Comparison of ENCODE assay signal across 21 cellular contexts in the genomic region with DNA sequence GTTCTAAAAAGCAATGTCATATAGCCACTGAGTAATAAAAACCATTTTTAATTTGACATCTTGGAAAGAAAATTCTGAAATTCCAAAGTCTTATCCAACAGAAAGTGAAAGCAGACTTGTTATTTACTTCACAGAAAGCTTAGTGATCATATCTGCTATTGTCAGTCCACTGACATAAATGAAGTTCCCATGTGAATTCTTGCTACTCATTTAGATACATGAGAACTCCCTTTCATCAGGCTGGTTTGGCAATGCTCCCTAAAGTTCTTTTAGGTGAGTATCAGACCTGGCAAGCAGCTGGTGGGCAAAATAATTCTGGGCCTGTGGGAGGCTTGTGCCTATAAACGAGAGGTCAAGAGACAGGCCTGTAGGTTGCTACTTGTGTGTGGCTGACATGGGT. TPM values are rescaled to one million over a fixed set of nuclear protein-coding genes. Genes with fewer than 3 reads are reported as not detected.
DNase-seq lines count a peak whose midpoint lies in the region; FAIRE-seq lines count a peak whose summit lies in the region.
"Had no signal": no experiment of that assay in that cellular context is flagged by ENCODE, and none has a peak within 500 bp of the region (broad histone marks: within the 10 kb centered on the region; RNA-seq: fewer than 3 reads in every experiment).

No MANE protein-coding gene starts in this region.

- H3K4me1 ChIP-seq in adipocyte (ENCODE audit: control insufficient read depth, insufficient read depth, low read length) (peaks cover 5% of the 10 kb centered on the region), small intestine (ENCODE audit: control insufficient read depth in 2 of 2, insufficient read depth in 1 of 2, low read depth in 1 of 2, low read length in 1 of 2) (no peaks in the 10 kb centered on the region)

- H3K36me3 Mint-ChIP-seq in activated CD4-positive, alpha-beta memory T cell treated with anti-CD3 and anti-CD28 coated beads for 36 hours, result peaks cover 27% of the 10 kb centered on the region
- peaks cover 35% of the 10 kb centered on the region for H3K36me3 Mint-ChIP-seq in activated CD4-positive, alpha-beta memory T cell treated with anti-CD3 and anti-CD28 coated beads, Interleukin-2, amount 10 ng/mL, durations not matched to agents 7 days and 5 days (ENCODE audit: low read depth)

- 63 to 77% (median 75%) methylated on average over 1 of the region's 1 CpG for WGBS in small intestine, 3 donors

- no peak overlapping the region for H3K4me3 ChIP-seq in adipocyte (ENCODE audit: low read length)
- no peak overlapping the region for H3K4me3 ChIP-seq in small intestine (ENCODE audit: low read depth in 1 of 2, low read length in 2 of 2)
- H3K4me3 ChIP-seq: gastroesophageal sphincter, K562 had no signal

- CTCF ChIA-PET in activated CD4-positive, alpha-beta memory T cell treated with anti-CD3 and anti-CD28 coated beads for 36 hours (lab: Charles Lee), result no interaction called here
- CTCF ChIA-PET in activated CD4-positive, alpha-beta memory T cell treated with anti-CD3 and anti-CD28 coated beads, Interleukin-2, amount 10 ng/mL, durations not matched to agents 7 days and 5 days (lab: Charles Lee), result interaction anchor here (1.5 kb wide), 1 partner anchor 36 kb away, joined by 3 read pairs; a partner anchor contains a TSS

- H3K9me3 ChIP-seq in adipocyte (ENCODE audit: control insufficient read depth, low read length) (no peaks in the 10 kb centered on the region), small intestine (ENCODE audit: control insufficient read depth, low read depth) (no peaks in the 10 kb centered on the region)
- H3K9me3 ChIP-seq: gastroesophageal sphincter had no signal

- H3K36me3 ChIP-seq in adipocyte (ENCODE audit: control insufficient read depth, insufficient read depth, low read length, severe bottlenecking), result peaks cover 68% of the 10 kb centered on the region
- peaks cover 0 to 5% of the 10 kb centered on the region in 2 donors for H3K36me3 ChIP-seq in small intestine (ENCODE audit: control insufficient read depth in 2 of 2, insufficient read depth in 2 of 2, low read length in 2 of 2)

- no peak overlapping the region for H3K9ac ChIP-seq in adipocyte (ENCODE audit: low read length)

- H3K27me3 ChIP-seq in adipocyte (replicated peaks; ENCODE audit: control insufficient read depth, insufficient read depth, low read length), result no peaks in the 10 kb centered on the region
- H3K27me3 ChIP-seq in small intestine (ENCODE audit: control insufficient read depth in 2 of 2, insufficient read depth in 2 of 2, low read length in 2 of 2), result no peaks in the 10 kb centered on the region
- H3K27me3 ChIP-seq: gastroesophageal sphincter had no signal

- intact Hi-C loops in activated CD4-positive, alpha-beta memory T cell treated with anti-CD3 and anti-CD28 coated beads for 36 hours (cut with micrococcal nuclease), result no loop called here

- no peak overlapping the region for H3K4me3 Mint-ChIP-seq in activated CD4-positive, alpha-beta memory T cell treated with anti-CD3 and anti-CD28 coated beads for 36 hours
- H3K4me3 Mint-ChIP-seq in activated CD4-positive, alpha-beta memory T cell treated with anti-CD3 and anti-CD28 coated beads, Interleukin-2, amount 10 ng/mL, durations not matched to agents 7 days and 5 days, result no peak overlapping the region
- H3K4me3 Mint-ChIP-seq: activated naive CD4-positive, alpha-beta T cell treated with anti-CD3 and anti-CD28 coated beads, Interleukin-2, amount 10 ng/mL, durations not matched to agents 7 days and 5 days had no signal

- POLR2A ChIA-PET in activated CD4-positive, alpha-beta memory T cell treated with anti-CD3 and anti-CD28 coated beads for 36 hours (lab: Charles Lee), result no interaction called here
- POLR2A ChIA-PET in activated CD4-positive, alpha-beta memory T cell treated with anti-CD3 and anti-CD28 coated beads, Interleukin-2, amount 10 ng/mL, durations not matched to agents 7 days and 5 days (lab: Charles Lee), result no interaction called here

- no peaks in the 10 kb centered on the region for H3K4me1 Mint-ChIP-seq in activated CD4-positive, alpha-beta memory T cell treated with anti-CD3 and anti-CD28 coated beads for 36 hours (ENCODE audit: low read depth)
- H3K4me1 Mint-ChIP-seq in activated CD4-positive, alpha-beta memory T cell treated with anti-CD3 and anti-CD28 coated beads, Interleukin-2, amount 10 ng/mL, durations not matched to agents 7 days and 5 days, result peaks cover 2% of the 10 kb centered on the region

- H3K27ac ChIP-seq in small intestine (ENCODE audit: low read depth in 1 of 2, low read length in 1 of 2), result no peak overlapping the region

- H3K9me3 Mint-ChIP-seq in activated CD4-positive, alpha-beta memory T cell treated with anti-CD3 and anti-CD28 coated beads for 36 hours, result no peaks in the 10 kb centered on the region
- no peaks in the 10 kb centered on the region for H3K9me3 Mint-ChIP-seq in activated CD4-positive, alpha-beta memory T cell treated with anti-CD3 and anti-CD28 coated beads, Interleukin-2, amount 10 ng/mL, durations not matched to agents 7 days and 5 days
- H3K9me3 Mint-ChIP-seq: activated naive CD4-positive, alpha-beta T cell treated with anti-CD3 and anti-CD28 coated beads, Interleukin-2, amount 10 ng/mL, durations not matched to agents 7 days and 5 days had no signal

- no peak for FAIRE-seq in small intestine (lab: Jason Lieb, UNC)
- FAIRE-seq: K562, urothelium cell line had no signal

- H3K27ac Mint-ChIP-seq in activated CD4-positive, alpha-beta memory T cell treated with anti-CD3 and anti-CD28 coated beads for 36 hours, result peak overlapping the region; percentile 14
- H3K27ac Mint-ChIP-seq in activated CD4-positive, alpha-beta memory T cell treated with anti-CD3 and anti-CD28 coated beads, Interleukin-2, amount 10 ng/mL, durations not matched to agents 7 days and 5 days, result no peak overlapping the region
- H3K27ac Mint-ChIP-seq: activated naive CD4-positive, alpha-beta T cell treated with anti-CD3 and anti-CD28 coated beads, Interleukin-2, amount 10 ng/mL, durations not matched to agents 7 days and 5 days had no signal

- H3K27me3 Mint-ChIP-seq in activated CD4-positive, alpha-beta memory T cell treated with anti-CD3 and anti-CD28 coated beads for 36 hours, result no peaks in the 10 kb centered on the region
- no peaks in the 10 kb centered on the region for H3K27me3 Mint-ChIP-seq in activated CD4-positive, alpha-beta memory T cell treated with anti-CD3 and anti-CD28 coated beads, Interleukin-2, amount 10 ng/mL, durations not matched to agents 7 days and 5 days
- H3K27me3 Mint-ChIP-seq: activated naive CD4-positive, alpha-beta T cell treated with anti-CD3 and anti-CD28 coated beads, Interleukin-2, amount 10 ng/mL, durations not matched to agents 7 days and 5 days had no signal

- DNase-seq in activated CD4-positive, alpha-beta memory T cell treated with anti-CD3 and anti-CD28 coated beads for 36 hours, result no peak
- DNase-seq in activated CD4-positive, alpha-beta memory T cell treated with anti-CD3 and anti-CD28 coated beads, Interleukin-2, amount 10 ng/mL, durations not matched to agents 7 days and 5 days, result no peak
- DNase-seq in adipocyte (ENCODE audit: low read depth) (peak; percentile 32), lung microvascular endothelial cell (ENCODE audit: low read depth in 2 of 2) (peak; percentile 26 to 34), small intestine (peak; percentile 11), DMS153 (lab: John Stamatoyannopoulos, UW) (no peak), activated gamma-delta T cell (lab: John Stamatoyannopoulos, UW) (no peak)
- no peak for DNase-seq in stimulated activated naive CD4-positive, alpha-beta T cell (lab: John Stamatoyannopoulos, UW)
- DNase-seq: activated naive CD4-positive, alpha-beta T cell treated with anti-CD3 and anti-CD28 coated beads, Interleukin-2, amount 10 ng/mL, durations not matched to agents 7 days and 5 days; activated T-cell treated with anti-CD3 and anti-CD28 coated beads, Interleukin-2, amount 50 U/mL, for 48 hours; cerebellar nuclear complex; hypothalamus; islet precursor cell; MM.1S; NCI-H146; NCI-H526 treated with DMSO at 0.1 percent for 48 hours; substantia nigra; T-helper 9 cell had no signal

RNA-seq across cellular contexts. Expression of a gene that starts 23.4 kb away (rescaled TPM):
- 100 to 1,000 TPM; 790 to 814 TPM for total RNA-seq in activated CD4-positive, alpha-beta memory T cell treated with anti-CD3 and anti-CD28 coated beads for 36 hours
- total RNA-seq in activated CD4-positive, alpha-beta memory T cell treated with anti-CD3 and anti-CD28 coated beads, Interleukin-2, amount 10 ng/mL, durations not matched to agents 7 days and 5 days, result 100 to 1,000 TPM; 364 to 374 TPM
- total RNA-seq in lung microvascular endothelial cell, result 603 and 811 TPM in 2 replicates
- polyA plus RNA-seq in small intestine, result 100 to 1,000 TPM; 403 to 992 (median 532) TPM

RNA-seq across cellular contexts. Expression of a gene that starts 36.3 kb away (rescaled TPM):
- total RNA-seq in activated CD4-positive, alpha-beta memory T cell treated with anti-CD3 and anti-CD28 coated beads for 36 hours, result 100 to 1,000 TPM; 235 to 238 TPM
- 10 to 100 TPM; 87.9 to 90.8 TPM for total RNA-seq in activated CD4-positive, alpha-beta memory T cell treated with anti-CD3 and anti-CD28 coated beads, Interleukin-2, amount 10 ng/mL, durations not matched to agents 7 days and 5 days
- 87.7 and 133 TPM in 2 replicates for total RNA-seq in lung microvascular endothelial cell
- polyA plus RNA-seq in small intestine, result 100 to 1,000 TPM in 1 of 3 donors, 10 to 100 TPM in 2; 18.6 to 175 (median 41.9) TPM

Comparison
In these comparisons a context has a peak if more than half of its experiments do, and no peak if none do; other contexts are left out.
1. DNase-seq: peak in adipocyte (single experiment), lung microvascular endothelial cell (2 of 2) and small intestine (single experiment); none in activated CD4-positive, alpha-beta memory T cell treated with anti-CD3 and anti-CD28 coated beads for 36 hours (single experiment), activated CD4-positive, alpha-beta memory T cell treated with anti-CD3 and anti-CD28 coated beads, Interleukin-2, amount 10 ng/mL, durations not matched to agents 7 days and 5 days (single experiment), DMS153 (single experiment), stimulated activated naive CD4-positive, alpha-beta T cell (0 of 6) and activated gamma-delta T cell (single experiment).